In the genomic region with DNA sequence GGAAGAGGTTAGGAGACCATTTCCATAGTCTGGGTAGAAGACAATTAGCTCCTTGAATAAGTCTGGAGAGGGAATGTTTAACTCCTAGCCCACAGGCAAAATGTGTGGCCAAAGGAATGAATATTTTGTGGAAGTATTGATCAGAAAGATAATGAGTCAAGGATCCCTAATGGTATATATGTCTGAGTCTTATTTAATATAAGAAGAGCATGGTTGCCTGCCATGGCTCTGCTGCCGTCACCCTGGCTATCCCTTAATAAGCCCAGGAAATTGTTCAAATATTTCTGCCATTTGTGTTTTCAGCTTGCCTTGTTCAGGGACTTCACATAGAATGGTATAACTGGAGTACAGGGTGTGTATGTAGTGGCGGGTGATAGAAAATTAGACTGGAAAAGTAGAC, we compare ENCODE assay signal across 20 cellular contexts. TPM values are rescaled to one million over a fixed set of nuclear protein-coding genes. Genes with fewer than 3 reads are reported as not detected.
DNase-seq lines count a peak whose midpoint lies in the region; ATAC-seq and TF ChIP-seq lines count a peak whose summit lies in the region.
"Had no signal": no experiment of that assay in that cellular context is flagged by ENCODE, and none has a peak within 500 bp of the region (broad histone marks: within the 10 kb centered on the region; RNA-seq: fewer than 3 reads in every experiment).

No MANE protein-coding gene starts in this region.

- no peak overlapping the region for H3K4me3 Mint-ChIP-seq in dendritic cell treated with granulocyte-macrophage colony-stimulating factor and Interleukin-4, amounts not matched to agents 40 ng/mL and 50 ng/mL, for 4 days
- no peak overlapping the region for H3K4me3 Mint-ChIP-seq in osteocyte (ENCODE audit: unreplicated experiment)
- no peak overlapping the region for H3K4me3 Mint-ChIP-seq in activated naive CD4-positive, alpha-beta T cell treated with anti-CD3 and anti-CD28 coated beads, Interleukin-2, amount 10 ng/mL, durations not matched to agents 7 days and 5 days
- H3K4me3 Mint-ChIP-seq: B cell; CD4-positive, CD25-positive, alpha-beta regulatory T cell; CD8-positive, alpha-beta T cell had no signal

- no peaks in the 10 kb centered on the region for H3K79me2 ChIP-seq in smooth muscle cell (ENCODE audit: low read depth)

- no peaks in the 10 kb centered on the region for H4K20me1 ChIP-seq in smooth muscle cell (ENCODE audit: low read depth)
- H4K20me1 ChIP-seq: BLaER1 had no signal

- H3K4me1 ChIP-seq in right cardiac atrium (ENCODE audit: control insufficient read depth, insufficient read depth, low read length) (peaks cover 3% of the 10 kb centered on the region), smooth muscle cell (ENCODE audit: low read depth) (peaks cover 17% of the 10 kb centered on the region)

- intact Hi-C loops in right cardiac atrium (cut with DNase I), result loop anchor here in 2 of 4 donors (10.0 kb wide), 2 partner anchors 148 to 158 kb away; no protein-coding TSS in a partner anchor
- intact Hi-C loops in left cardiac atrium (cut with DNase I), result loop anchor here in 1 of 2 donors (5.0 to 10.0 kb wide), 2 partner anchors 92 to 156 kb away; no protein-coding TSS in a partner anchor
- intact Hi-C loops in dendritic cell treated with granulocyte-macrophage colony-stimulating factor and Interleukin-4, amounts not matched to agents 40 ng/mL and 50 ng/mL, for 4 days (cut with micrococcal nuclease), result loop anchor here (5.0 kb wide), 1 partner anchor 89 kb away; no protein-coding TSS in a partner anchor

- no peak for TF ChIP-seq CTCF in osteocyte (IDR thresholded peaks at IDR 0.05)
- no peak for TF ChIP-seq CTCF in smooth muscle cell (IDR thresholded peaks at IDR 0.05; ENCODE audit: borderline replicate concordance, insufficient read depth, poor library complexity, severe bottlenecking)

- peak overlapping the region; percentile 18 for H3K27ac Mint-ChIP-seq in dendritic cell treated with granulocyte-macrophage colony-stimulating factor and Interleukin-4, amounts not matched to agents 40 ng/mL and 50 ng/mL, for 4 days
- H3K27ac Mint-ChIP-seq in osteocyte (ENCODE audit: unreplicated experiment), result peak overlapping the region; percentile 86
- no peak overlapping the region for H3K27ac Mint-ChIP-seq in activated naive CD4-positive, alpha-beta T cell treated with anti-CD3 and anti-CD28 coated beads, Interleukin-2, amount 10 ng/mL, durations not matched to agents 7 days and 5 days
- H3K27ac Mint-ChIP-seq: B cell; CD4-positive, CD25-positive, alpha-beta regulatory T cell; CD8-positive, alpha-beta T cell had no signal

- H3K27me3 Mint-ChIP-seq in dendritic cell treated with granulocyte-macrophage colony-stimulating factor and Interleukin-4, amounts not matched to agents 40 ng/mL and 50 ng/mL, for 4 days, result no peaks in the 10 kb centered on the region
- H3K27me3 Mint-ChIP-seq in osteocyte (ENCODE audit: unreplicated experiment), result no peaks in the 10 kb centered on the region
- H3K27me3 Mint-ChIP-seq in activated naive CD4-positive, alpha-beta T cell treated with anti-CD3 and anti-CD28 coated beads, Interleukin-2, amount 10 ng/mL, durations not matched to agents 7 days and 5 days, result peaks cover 24% of the 10 kb centered on the region
- H3K27me3 Mint-ChIP-seq: B cell had no signal

- no peaks in the 10 kb centered on the region for H3K9me3 Mint-ChIP-seq in dendritic cell treated with granulocyte-macrophage colony-stimulating factor and Interleukin-4, amounts not matched to agents 40 ng/mL and 50 ng/mL, for 4 days
- H3K9me3 Mint-ChIP-seq in osteocyte (ENCODE audit: unreplicated experiment), result no peaks in the 10 kb centered on the region
- H3K9me3 Mint-ChIP-seq in activated naive CD4-positive, alpha-beta T cell treated with anti-CD3 and anti-CD28 coated beads, Interleukin-2, amount 10 ng/mL, durations not matched to agents 7 days and 5 days, result no peaks in the 10 kb centered on the region
- H3K9me3 Mint-ChIP-seq: CD8-positive, alpha-beta T cell had no signal

- no peaks in the 10 kb centered on the region for H3K27me3 ChIP-seq in right cardiac atrium (ENCODE audit: control insufficient read depth, insufficient read depth)
- H3K27me3 ChIP-seq in smooth muscle cell (ENCODE audit: low read depth), result no peaks in the 10 kb centered on the region
- H3K27me3 ChIP-seq: BLaER1 had no signal

- peak overlapping the region; percentile 19 for H3K27ac ChIP-seq in right cardiac atrium (ENCODE audit: low read length)
- peak overlapping the region; percentile 33 for H3K27ac ChIP-seq in smooth muscle cell (ENCODE audit: low read depth)
- H3K27ac ChIP-seq: 22Rv1, BLaER1, C4-2B had no signal

- H3K9me3 ChIP-seq in right cardiac atrium (ENCODE audit: control insufficient read depth, low read length), result no peaks in the 10 kb centered on the region
- H3K9me3 ChIP-seq in smooth muscle cell (replicated peaks; ENCODE audit: low read depth), result no peaks in the 10 kb centered on the region
- H3K9me3 ChIP-seq: BLaER1 had no signal

- peaks cover 6% of the 10 kb centered on the region for H3F3A ChIP-seq in smooth muscle cell (ENCODE audit: low read depth)

- WGBS in right cardiac atrium, result 82% methylated on average over 2 of the region's 2 CpGs
- 47% methylated on average over 2 of the region's 2 CpGs for WGBS in smooth muscle cell (ENCODE audit: low lambda C conversion rate)

- peaks cover 62% of the 10 kb centered on the region for H3K4me1 Mint-ChIP-seq in dendritic cell treated with granulocyte-macrophage colony-stimulating factor and Interleukin-4, amounts not matched to agents 40 ng/mL and 50 ng/mL, for 4 days (ENCODE audit: low read depth)
- peaks cover 76% of the 10 kb centered on the region for H3K4me1 Mint-ChIP-seq in osteocyte (ENCODE audit: unreplicated experiment)
- H3K4me1 Mint-ChIP-seq in activated naive CD4-positive, alpha-beta T cell treated with anti-CD3 and anti-CD28 coated beads, Interleukin-2, amount 10 ng/mL, durations not matched to agents 7 days and 5 days, result peaks cover 12% of the 10 kb centered on the region
- H3K4me1 Mint-ChIP-seq: CD4-positive, CD25-positive, alpha-beta regulatory T cell had no signal

- no peak for DNase-seq in right cardiac atrium
- no peak for DNase-seq in left cardiac atrium
- no peak for DNase-seq in osteocyte (ENCODE audit: extremely low spot score, unreplicated experiment)
- no peak for DNase-seq in smooth muscle cell (lab: John Stamatoyannopoulos, UW; ENCODE audit: unreplicated experiment)
- DNase-seq in activated naive CD4-positive, alpha-beta T cell treated with anti-CD3 and anti-CD28 coated beads, Interleukin-2, amount 10 ng/mL, durations not matched to agents 7 days and 5 days, result no peak
- DNase-seq in COLO668 (lab: John Stamatoyannopoulos, UW; ENCODE audit: unreplicated experiment), result no peak
- DNase-seq: CD4-positive, CD25-positive, alpha-beta regulatory T cell; CD8-positive, alpha-beta T cell; DMS 273 treated with DMSO at 0.1 percent for 48 hours; DMS79; GF-D8; H7; HCEC 1CT had no signal

- peak overlapping the region; percentile 36 for H3K4me2 ChIP-seq in smooth muscle cell
- H3K4me2 ChIP-seq: BLaER1 had no signal

- ATAC-seq in right cardiac atrium (no peak), left cardiac atrium (no peak), HG03025 (IDR thresholded peaks at IDR 0.05; ENCODE audit: low FRiP score, unreplicated experiment) (no peak)
- ATAC-seq: CD8-positive, alpha-beta T cell had no signal

- H3K9ac ChIP-seq in smooth muscle cell (ENCODE audit: low read depth), result no peak overlapping the region
- H3K9ac ChIP-seq: BLaER1 had no signal

- H2AFZ ChIP-seq in smooth muscle cell (ENCODE audit: low read depth), result no peak overlapping the region

- H3K36me3 ChIP-seq in smooth muscle cell (ENCODE audit: low read depth), result no peaks in the 10 kb centered on the region
- H3K36me3 ChIP-seq: BLaER1 had no signal

- peaks cover 32% of the 10 kb centered on the region for H3K36me3 Mint-ChIP-seq in dendritic cell treated with granulocyte-macrophage colony-stimulating factor and Interleukin-4, amounts not matched to agents 40 ng/mL and 50 ng/mL, for 4 days (ENCODE audit: low read depth)
- peaks cover 4% of the 10 kb centered on the region for H3K36me3 Mint-ChIP-seq in osteocyte (ENCODE audit: unreplicated experiment)
- H3K36me3 Mint-ChIP-seq in activated naive CD4-positive, alpha-beta T cell treated with anti-CD3 and anti-CD28 coated beads, Interleukin-2, amount 10 ng/mL, durations not matched to agents 7 days and 5 days, result no peaks in the 10 kb centered on the region
- H3K36me3 Mint-ChIP-seq: CD4-positive, CD25-positive, alpha-beta regulatory T cell; CD8-positive, alpha-beta T cell had no signal

- H3K4me3 ChIP-seq in right cardiac atrium (ENCODE audit: low read length) (no peak overlapping the region), smooth muscle cell (no peak overlapping the region)
- H3K4me3 ChIP-seq: BLaER1 had no signal

- CTCF ChIA-PET in activated naive CD4-positive, alpha-beta T cell treated with anti-CD3 and anti-CD28 coated beads, Interleukin-2, amount 10 ng/mL, durations not matched to agents 7 days and 5 days (lab: Charles Lee), result interaction anchor here (0.8 to 3.0 kb wide), 2 partner anchors 90 to 155 kb away, joined by 3 to 15 read pairs; no protein-coding TSS in a partner anchor

RNA-seq across cellular contexts. Expression of a gene that starts 18.1 kb away (rescaled TPM):
- total RNA-seq in right cardiac atrium (1 to 10 TPM; 3.0 to 4.8 (median 3.8) TPM), left cardiac atrium (1 to 10 TPM; 2.3 to 3.9 TPM), osteocyte (0.94 and 1.3 TPM in 2 replicates), smooth muscle cell (5.1 and 12.1 TPM in 2 replicates)
- polyA plus RNA-seq in right cardiac atrium (5.9 TPM), smooth muscle cell (3.4 and 4.6 TPM in 2 replicates)
- total RNA-seq: G401 had no signal
